Comparison of ENCODE assay signal across 6 cellular contexts in the genomic region with DNA sequence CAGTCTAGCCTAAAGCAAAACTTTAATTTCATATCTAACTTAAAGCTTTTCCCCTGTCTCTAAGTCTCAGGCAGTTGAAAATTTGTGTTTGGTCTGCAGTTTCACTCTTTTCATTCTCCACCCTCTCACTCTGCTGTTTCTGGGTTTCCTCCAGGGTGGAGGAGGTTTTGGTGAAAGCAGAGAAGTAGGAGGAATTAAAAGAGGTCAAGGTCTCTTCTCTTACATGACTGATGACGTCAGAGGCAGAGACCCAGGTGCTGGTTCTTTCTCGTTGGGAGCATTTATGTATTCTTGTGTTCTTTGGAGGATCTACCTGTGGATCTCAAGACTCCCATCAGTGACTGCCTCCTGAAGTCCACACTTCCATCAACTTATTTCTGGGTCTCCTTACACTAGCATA.
"Had no signal": no experiment of that assay in that cellular context is flagged by ENCODE, and none has a peak within 500 bp of the region (broad histone marks: within the 10 kb centered on the region; RNA-seq: fewer than 3 reads in every experiment).

No MANE protein-coding gene starts in this region.

- H3K4me2 ChIP-seq: GM23338 had no signal

- DNase-seq: H9, HCEC 1CT had no signal

- H3K27ac ChIP-seq: HL-60 had no signal

- H2AFZ ChIP-seq: GM23338 had no signal

- ATAC-seq: GM23338 had no signal

- H3K4me3 ChIP-seq: GM23338 had no signal

- FAIRE-seq: H1, H54 had no signal
